ENCODE assay signal across 1 cellular context in the genomic region with DNA sequence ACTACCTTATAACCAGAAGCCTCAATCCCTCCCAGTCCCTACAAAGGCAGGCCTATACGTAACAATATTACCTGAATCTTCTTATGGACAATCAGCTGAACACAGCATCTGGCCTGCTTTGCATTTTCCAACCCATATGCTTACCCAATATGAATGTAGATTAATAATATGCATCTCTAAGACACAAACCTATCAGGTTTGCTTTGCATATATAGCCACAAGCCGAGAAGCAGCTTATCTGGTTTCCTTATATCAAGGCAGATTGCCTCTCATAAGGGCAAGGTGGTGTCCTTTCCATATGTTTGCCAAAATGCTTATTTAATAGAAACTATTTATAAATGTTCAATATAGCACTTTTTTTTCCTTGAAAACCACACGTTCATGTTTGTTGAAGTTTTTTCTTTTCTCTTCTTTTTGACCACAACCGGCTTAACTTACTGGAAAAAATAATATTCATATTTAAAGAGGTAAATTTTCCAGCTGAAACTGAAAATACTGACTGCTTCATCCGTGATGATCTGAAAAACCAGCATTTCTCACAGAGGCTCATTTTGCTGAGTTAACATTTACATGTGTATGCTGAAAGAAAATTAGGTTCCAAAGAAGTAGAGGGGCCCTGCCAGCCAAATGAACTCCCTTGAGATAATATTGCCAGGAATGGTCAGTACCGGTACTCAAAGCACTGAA.
TF ChIP-seq lines count a peak whose summit lies in the region.

No MANE protein-coding gene starts in this region.

TF ChIP-seq in K562, 482 proteins besides CTCF, POLR2A, EP300 and RAD21:
- TF ChIP-seq SRSF1 (IDR thresholded peaks at IDR 0.05; ENCODE audit: low read depth, low read length) (no peak), MAFF (IDR thresholded peaks at IDR 0.05; ENCODE audit: low read length) (peak; percentile 66), C11orf30 (IDR thresholded peaks at IDR 0.05; ENCODE audit: low read depth) (peak; percentile 71), RBM34 (IDR thresholded peaks at IDR 0.05; ENCODE audit: borderline replicate concordance, insufficient read depth, low read length) (no peak), CBX5 (IDR thresholded peaks at IDR 0.05; ENCODE audit: borderline replicate concordance, low read depth) (no peak), ZNF583 (CRISPR knock-in tag; IDR thresholded peaks at IDR 0.05) (no peak), BRD4 (IDR thresholded peaks at IDR 0.05) (no peak), TSC22D4 (tag; IDR thresholded peaks at IDR 0.05) (no peak), SPI1 (IDR thresholded peaks at IDR 0.05; ENCODE audit: borderline replicate concordance, low read depth, low read length) (no peak), ZNF347 (CRISPR knock-in tag; IDR thresholded peaks at IDR 0.05; ENCODE audit: low read depth) (no peak), XRCC4 (IDR thresholded peaks at IDR 0.05; ENCODE audit: extremely low read depth, insufficient read depth, insufficient read length) (no peak), ZFPM2 (CRISPR knock-in tag; IDR thresholded peaks at IDR 0.05) (no peak), ZNF197 (CRISPR knock-in tag; IDR thresholded peaks at IDR 0.05; ENCODE audit: low read depth) (no peak), BRD9 (IDR thresholded peaks at IDR 0.05; ENCODE audit: low read depth, partially characterized antibody) (no peak), SRSF9 (IDR thresholded peaks at IDR 0.05; ENCODE audit: borderline replicate concordance, low read depth, low read length) (no peak), ZC3H4 (CRISPR knock-in tag; IDR thresholded peaks at IDR 0.05; ENCODE audit: borderline replicate concordance) (no peak), RBFOX2 (IDR thresholded peaks at IDR 0.05; ENCODE audit: low read depth, low read length) (no peak), TAF7 (tag; IDR thresholded peaks at IDR 0.05) (no peak), MAFG (tag; conservative IDR thresholded peaks at IDR 0.05) (peak; percentile 47), ZNF316 (IDR thresholded peaks at IDR 0.05) (peak; percentile 68)
- TF ChIP-seq, protein P1, sequence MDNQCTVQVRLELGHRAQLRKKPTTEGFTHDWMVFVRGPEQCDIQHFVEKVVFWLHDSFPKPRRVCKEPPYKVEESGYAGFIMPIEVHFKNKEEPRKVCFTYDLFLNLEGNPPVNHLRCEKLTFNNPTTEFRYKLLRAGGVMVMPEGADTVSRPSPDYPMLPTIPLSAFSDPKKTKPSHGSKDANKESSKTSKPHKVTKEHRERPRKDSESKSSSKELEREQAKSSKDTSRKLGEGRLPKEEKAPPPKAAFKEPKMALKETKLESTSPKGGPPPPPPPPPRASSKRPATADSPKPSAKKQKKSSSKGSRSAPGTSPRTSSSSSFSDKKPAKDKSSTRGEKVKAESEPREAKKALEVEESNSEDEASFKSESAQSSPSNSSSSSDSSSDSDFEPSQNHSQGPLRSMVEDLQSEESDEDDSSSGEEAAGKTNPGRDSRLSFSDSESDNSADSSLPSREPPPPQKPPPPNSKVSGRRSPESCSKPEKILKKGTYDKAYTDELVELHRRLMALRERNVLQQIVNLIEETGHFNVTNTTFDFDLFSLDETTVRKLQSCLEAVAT (IDR thresholded peaks at IDR 0.05): no peak
- TF ChIP-seq, protein P2, sequence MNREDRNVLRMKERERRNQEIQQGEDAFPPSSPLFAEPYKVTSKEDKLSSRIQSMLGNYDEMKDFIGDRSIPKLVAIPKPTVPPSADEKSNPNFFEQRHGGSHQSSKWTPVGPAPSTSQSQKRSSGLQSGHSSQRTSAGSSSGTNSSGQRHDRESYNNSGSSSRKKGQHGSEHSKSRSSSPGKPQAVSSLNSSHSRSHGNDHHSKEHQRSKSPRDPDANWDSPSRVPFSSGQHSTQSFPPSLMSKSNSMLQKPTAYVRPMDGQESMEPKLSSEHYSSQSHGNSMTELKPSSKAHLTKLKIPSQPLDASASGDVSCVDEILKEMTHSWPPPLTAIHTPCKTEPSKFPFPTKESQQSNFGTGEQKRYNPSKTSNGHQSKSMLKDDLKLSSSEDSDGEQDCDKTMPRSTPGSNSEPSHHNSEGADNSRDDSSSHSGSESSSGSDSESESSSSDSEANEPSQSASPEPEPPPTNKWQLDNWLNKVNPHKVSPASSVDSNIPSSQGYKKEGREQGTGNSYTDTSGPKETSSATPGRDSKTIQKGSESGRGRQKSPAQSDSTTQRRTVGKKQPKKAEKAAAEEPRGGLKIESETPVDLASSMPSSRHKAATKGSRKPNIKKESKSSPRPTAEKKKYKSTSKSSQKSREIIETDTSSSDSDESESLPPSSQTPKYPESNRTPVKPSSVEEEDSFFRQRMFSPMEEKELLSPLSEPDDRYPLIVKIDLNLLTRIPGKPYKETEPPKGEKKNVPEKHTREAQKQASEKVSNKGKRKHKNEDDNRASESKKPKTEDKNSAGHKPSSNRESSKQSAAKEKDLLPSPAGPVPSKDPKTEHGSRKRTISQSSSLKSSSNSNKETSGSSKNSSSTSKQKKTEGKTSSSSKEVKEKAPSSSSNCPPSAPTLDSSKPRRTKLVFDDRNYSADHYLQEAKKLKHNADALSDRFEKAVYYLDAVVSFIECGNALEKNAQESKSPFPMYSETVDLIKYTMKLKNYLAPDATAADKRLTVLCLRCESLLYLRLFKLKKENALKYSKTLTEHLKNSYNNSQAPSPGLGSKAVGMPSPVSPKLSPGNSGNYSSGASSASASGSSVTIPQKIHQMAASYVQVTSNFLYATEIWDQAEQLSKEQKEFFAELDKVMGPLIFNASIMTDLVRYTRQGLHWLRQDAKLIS (CRISPR knock-in tag; IDR thresholded peaks at IDR 0.05): no peak
- TF ChIP-seq, protein P3, sequence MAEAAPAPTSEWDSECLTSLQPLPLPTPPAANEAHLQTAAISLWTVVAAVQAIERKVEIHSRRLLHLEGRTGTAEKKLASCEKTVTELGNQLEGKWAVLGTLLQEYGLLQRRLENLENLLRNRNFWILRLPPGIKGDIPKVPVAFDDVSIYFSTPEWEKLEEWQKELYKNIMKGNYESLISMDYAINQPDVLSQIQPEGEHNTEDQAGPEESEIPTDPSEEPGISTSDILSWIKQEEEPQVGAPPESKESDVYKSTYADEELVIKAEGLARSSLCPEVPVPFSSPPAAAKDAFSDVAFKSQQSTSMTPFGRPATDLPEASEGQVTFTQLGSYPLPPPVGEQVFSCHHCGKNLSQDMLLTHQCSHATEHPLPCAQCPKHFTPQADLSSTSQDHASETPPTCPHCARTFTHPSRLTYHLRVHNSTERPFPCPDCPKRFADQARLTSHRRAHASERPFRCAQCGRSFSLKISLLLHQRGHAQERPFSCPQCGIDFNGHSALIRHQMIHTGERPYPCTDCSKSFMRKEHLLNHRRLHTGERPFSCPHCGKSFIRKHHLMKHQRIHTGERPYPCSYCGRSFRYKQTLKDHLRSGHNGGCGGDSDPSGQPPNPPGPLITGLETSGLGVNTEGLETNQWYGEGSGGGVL (CRISPR knock-in tag; IDR thresholded peaks at IDR 0.05): no peak
- TF ChIP-seq, protein P4, sequence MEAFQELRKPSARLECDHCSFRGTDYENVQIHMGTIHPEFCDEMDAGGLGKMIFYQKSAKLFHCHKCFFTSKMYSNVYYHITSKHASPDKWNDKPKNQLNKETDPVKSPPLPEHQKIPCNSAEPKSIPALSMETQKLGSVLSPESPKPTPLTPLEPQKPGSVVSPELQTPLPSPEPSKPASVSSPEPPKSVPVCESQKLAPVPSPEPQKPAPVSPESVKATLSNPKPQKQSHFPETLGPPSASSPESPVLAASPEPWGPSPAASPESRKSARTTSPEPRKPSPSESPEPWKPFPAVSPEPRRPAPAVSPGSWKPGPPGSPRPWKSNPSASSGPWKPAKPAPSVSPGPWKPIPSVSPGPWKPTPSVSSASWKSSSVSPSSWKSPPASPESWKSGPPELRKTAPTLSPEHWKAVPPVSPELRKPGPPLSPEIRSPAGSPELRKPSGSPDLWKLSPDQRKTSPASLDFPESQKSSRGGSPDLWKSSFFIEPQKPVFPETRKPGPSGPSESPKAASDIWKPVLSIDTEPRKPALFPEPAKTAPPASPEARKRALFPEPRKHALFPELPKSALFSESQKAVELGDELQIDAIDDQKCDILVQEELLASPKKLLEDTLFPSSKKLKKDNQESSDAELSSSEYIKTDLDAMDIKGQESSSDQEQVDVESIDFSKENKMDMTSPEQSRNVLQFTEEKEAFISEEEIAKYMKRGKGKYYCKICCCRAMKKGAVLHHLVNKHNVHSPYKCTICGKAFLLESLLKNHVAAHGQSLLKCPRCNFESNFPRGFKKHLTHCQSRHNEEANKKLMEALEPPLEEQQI (IDR thresholded peaks at IDR 0.05): no peak
